Comparison of ENCODE assay signal across 1 cellular context in genomic region chr17:50361561-50362480, GRCh38.
TF ChIP-seq lines count a peak whose summit lies in the region.

No MANE protein-coding gene starts in this region.

TF ChIP-seq in H1, 55 proteins besides CTCF, POLR2A, EP300 and RAD21 (continued from another document):
- TF ChIP-seq ASH2L (IDR thresholded peaks at IDR 0.05; ENCODE audit: low read length) (no peak), RBBP5 (IDR thresholded peaks at IDR 0.05; ENCODE audit: borderline replicate concordance, low read depth, low read length) (no peak), JUND (IDR thresholded peaks at IDR 0.05; ENCODE audit: low read length) (no peak), CHD7 (IDR thresholded peaks at IDR 0.05; ENCODE audit: insufficient replicate concordance, low read length) (no peak), SUZ12 (IDR thresholded peaks at IDR 0.05; ENCODE audit: low read length) (no peak), CREB1 (IDR thresholded peaks at IDR 0.05) (0 out of 2 replicates have a peak, but pooled peaks have one; percentile 23), EGR1 (IDR thresholded peaks at IDR 0.05; ENCODE audit: borderline replicate concordance, low read depth, low read length) (no peak), MAX (IDR thresholded peaks at IDR 0.05) (peak; percentile 63; the same call in 1 of the 2 replicates), E2F6 (IDR thresholded peaks at IDR 0.05) (no peak), HDAC2 (IDR thresholded peaks at IDR 0.05; ENCODE audit: borderline replicate concordance in 1 of 2, low read depth in 2 of 2, low read length in 2 of 2) (no peak), TEAD4 (IDR thresholded peaks at IDR 0.05; ENCODE audit: low read depth, low read length) (peak; percentile 58), FOSL1 (IDR thresholded peaks at IDR 0.05; ENCODE audit: insufficient read depth, low read depth, low read length) (no peak)
